Comparison of ENCODE assay signal across 15 cellular contexts in genomic region chr1:102252731-102253360, GRCh38.
DNase-seq lines count a peak whose midpoint lies in the region; ATAC-seq and TF ChIP-seq lines count a peak whose summit lies in the region.
"Had no signal": no experiment of that assay in that cellular context is flagged by ENCODE, and none has a peak within 500 bp of the region (broad histone marks: within the 10 kb centered on the region; RNA-seq: fewer than 3 reads in every experiment).

No MANE protein-coding gene starts in this region.

- H2BK12ac ChIP-seq in mesenchymal stem cell (ENCODE audit: low read length in 2 of 2) (no peak overlapping the region), neuronal stem cell (ENCODE audit: low read length) (no peak overlapping the region)

- no peak overlapping the region for H3K23ac ChIP-seq in mesenchymal stem cell (ENCODE audit: low read length in 2 of 2)
- no peak overlapping the region for H3K23ac ChIP-seq in neuronal stem cell (ENCODE audit: low read depth, low read length, poor library complexity)

- H3K9me3 Mint-ChIP-seq in WTC11: no peaks in the 10 kb centered on the region
- H3K9me3 Mint-ChIP-seq: CD8-positive, alpha-beta T cell; H9 had no signal

- TF ChIP-seq CTCF in OCI-LY3 (IDR thresholded peaks at IDR 0.05; ENCODE audit: low read depth, low read length) (no peak), WTC11 (IDR thresholded peaks at IDR 0.05) (no peak)

- no peak overlapping the region for H3K4me2 ChIP-seq in OCI-LY3 (ENCODE audit: low read length)
- H3K4me2 ChIP-seq in mesenchymal stem cell (ENCODE audit: low read length, poor library complexity, severe bottlenecking): no peak overlapping the region
- no peak overlapping the region for H3K4me2 ChIP-seq in neuronal stem cell (ENCODE audit: insufficient read depth, low read length, poor library complexity, severe bottlenecking)
- H3K4me2 ChIP-seq: A549 had no signal

- no peak overlapping the region for H2BK120ac ChIP-seq in mesenchymal stem cell (ENCODE audit: low read depth, low read length)
- no peak overlapping the region for H2BK120ac ChIP-seq in neuronal stem cell (ENCODE audit: low read depth, low read length)

- H3K27me3 ChIP-seq in OCI-LY3 (ENCODE audit: low read depth, low read length) (no peaks in the 10 kb centered on the region), mesenchymal stem cell (ENCODE audit: control insufficient read depth in 1 of 2, insufficient read depth in 1 of 2, low read length in 2 of 2) (no peaks in the 10 kb centered on the region), neuronal stem cell (ENCODE audit: control insufficient read depth in 3 of 3, insufficient read depth in 3 of 3, low read depth in 1 of 3, low read length in 3 of 3) (no peaks in the 10 kb centered on the region)

- H3K79me1 ChIP-seq in mesenchymal stem cell (replicated peaks; ENCODE audit: low read length, poor library complexity, severe bottlenecking) (no peaks in the 10 kb centered on the region), neuronal stem cell (ENCODE audit: low read depth, low read length) (no peaks in the 10 kb centered on the region)

- H3K27ac ChIP-seq in OCI-LY3 (ENCODE audit: low read length) (no peak overlapping the region), mesenchymal stem cell (ENCODE audit: low read length, poor library complexity, severe bottlenecking) (no peak overlapping the region), neuronal stem cell (replicated peaks; ENCODE audit: low read length) (no peak overlapping the region)
- H3K27ac ChIP-seq: A549 had no signal

- 35% methylated on average over 2 of the region's 2 CpGs for WGBS in mesenchymal stem cell
- no CpG with 5 or more reads among the region's 2 CpGs for WGBS in neuronal stem cell (ENCODE audit: extremely low coverage in 2 of 2, insufficient read length in 2 of 2, insufficient replicate concordance in 1 of 2), 2 donors

- H3K27ac Mint-ChIP-seq in WTC11: no peak overlapping the region
- H3K27ac Mint-ChIP-seq: CD14-positive monocyte; CD8-positive, alpha-beta T cell; H9; IgD-negative memory B cell had no signal

- no peak overlapping the region for H3K9ac ChIP-seq in OCI-LY3 (ENCODE audit: low read length)
- H3K9ac ChIP-seq in mesenchymal stem cell (ENCODE audit: low read length): no peak overlapping the region
- H3K9ac ChIP-seq in neuronal stem cell (ENCODE audit: low read depth, low read length, poor library complexity): no peak overlapping the region

- H3K4me1 ChIP-seq in OCI-LY3 (ENCODE audit: low read length) (no peaks in the 10 kb centered on the region), mesenchymal stem cell (ENCODE audit: control insufficient read depth, insufficient read depth, low read depth, low read length) (no peaks in the 10 kb centered on the region), neuronal stem cell (ENCODE audit: control insufficient read depth in 2 of 2, insufficient read depth in 1 of 2, low read depth in 1 of 2, low read length in 2 of 2) (no peaks in the 10 kb centered on the region)
- H3K4me1 ChIP-seq: A549 had no signal

- H3K18ac ChIP-seq in mesenchymal stem cell (ENCODE audit: low read depth in 1 of 2, low read length in 2 of 2) (no peak overlapping the region), neuronal stem cell (ENCODE audit: low read length) (no peak overlapping the region)

- H2BK15ac ChIP-seq in mesenchymal stem cell (ENCODE audit: low read depth, poor library complexity, severe bottlenecking): no peak overlapping the region
- no peak overlapping the region for H2BK15ac ChIP-seq in neuronal stem cell (ENCODE audit: low read length)

- H4K8ac ChIP-seq in mesenchymal stem cell (ENCODE audit: low read length) (no peak overlapping the region), neuronal stem cell (ENCODE audit: low read depth, low read length) (no peak overlapping the region)

- H3K36me3 ChIP-seq in OCI-LY3 (replicated peaks; ENCODE audit: low read depth, low read length): no peaks in the 10 kb centered on the region
- no peaks in the 10 kb centered on the region for H3K36me3 ChIP-seq in mesenchymal stem cell (ENCODE audit: control insufficient read depth in 1 of 2, insufficient read depth in 2 of 2, low read depth in 1 of 2, low read length in 2 of 2)
- H3K36me3 ChIP-seq in neuronal stem cell (replicated peaks in 1 of 2; ENCODE audit: control insufficient read depth in 2 of 2, insufficient read depth in 2 of 2, low read length in 2 of 2): no peaks in the 10 kb centered on the region

- no peaks in the 10 kb centered on the region for H3K36me3 Mint-ChIP-seq in WTC11
- H3K36me3 Mint-ChIP-seq: CD14-positive monocyte; CD8-positive, alpha-beta T cell; IgD-negative memory B cell had no signal

- no peaks in the 10 kb centered on the region for H3K79me2 ChIP-seq in OCI-LY3 (ENCODE audit: low read length)

- no peak overlapping the region for H3K4me3 Mint-ChIP-seq in WTC11
- H3K4me3 Mint-ChIP-seq: CD14-positive monocyte; CD8-positive, alpha-beta T cell; H9; IgD-negative memory B cell had no signal

- no peaks in the 10 kb centered on the region for H3K9me3 ChIP-seq in OCI-LY3 (ENCODE audit: insufficient read depth, low read length)
- H3K9me3 ChIP-seq in mesenchymal stem cell (ENCODE audit: control insufficient read depth, low read length): no peaks in the 10 kb centered on the region
- no peaks in the 10 kb centered on the region for H3K9me3 ChIP-seq in neuronal stem cell (replicated peaks in 1 of 2; ENCODE audit: control insufficient read depth in 2 of 2, insufficient read depth in 1 of 2, low read depth in 1 of 2, low read length in 2 of 2)
- H3K9me3 ChIP-seq: A549 had no signal

- no peak for DNase-seq in WTC11 (ENCODE audit: low spot score)
- DNase-seq in mesenchymal stem cell: peak; percentile 0
- DNase-seq in neuronal stem cell (ENCODE audit: low spot score): no peak
- DNase-seq in activated CD8-positive, alpha-beta memory T cell treated with anti-CD3 and anti-CD28 coated beads, Interleukin-2, amount 50 U/mL, for 48 hours: no peak
- DNase-seq in amygdala (lab: John Stamatoyannopoulos, UW): no peak
- no peak for DNase-seq in activated CD4-positive, alpha-beta T cell treated with anti-CD3 and anti-CD28 coated beads, Interleukin-2, amount 50 U/mL, for 1 hour
- DNase-seq in SHP77 treated with DMSO at 0.1 percent for 48 hours (lab: John Stamatoyannopoulos, UW): no peak
- DNase-seq: CD8-positive, alpha-beta T cell; COR-L47; DMS153; H9 had no signal

- POLR2A ChIA-PET in WTC11 (lab: Charles Lee): no interaction called here

- H3K4ac ChIP-seq in mesenchymal stem cell (ENCODE audit: low read depth in 1 of 2, low read length in 2 of 2): no peak overlapping the region
- H3K4ac ChIP-seq in neuronal stem cell (ENCODE audit: low read length): no peak overlapping the region

- H2AFZ ChIP-seq in OCI-LY3 (ENCODE audit: low read depth, low read length): peak overlapping the region; percentile 21; the same call in 1 of the 2 replicates
- no peak overlapping the region for H2AFZ ChIP-seq in mesenchymal stem cell (ENCODE audit: low read depth, low read length)
- H2AFZ ChIP-seq in neuronal stem cell (ENCODE audit: low read length): peak overlapping the region; percentile 72

- ATAC-seq in WTC11: peak; percentile 34; the same call in 1 of the 2 replicates
- ATAC-seq: A549; CD8-positive, alpha-beta T cell had no signal

- no peaks in the 10 kb centered on the region for H4K20me1 ChIP-seq in OCI-LY3 (ENCODE audit: insufficient read depth, low read length)

- no peak overlapping the region for H3K14ac ChIP-seq in mesenchymal stem cell (ENCODE audit: low read length in 2 of 2)
- no peak overlapping the region for H3K14ac ChIP-seq in neuronal stem cell (ENCODE audit: low read length)

- H3K4me1 Mint-ChIP-seq in WTC11: no peaks in the 10 kb centered on the region
- H3K4me1 Mint-ChIP-seq: CD14-positive monocyte, IgD-negative memory B cell had no signal

- CTCF ChIA-PET in WTC11 (lab: Charles Lee): no interaction called here

- H2BK5ac ChIP-seq in mesenchymal stem cell (ENCODE audit: low read depth, low read length, poor library complexity, severe bottlenecking) (no peak overlapping the region), neuronal stem cell (ENCODE audit: low read length) (no peak overlapping the region)

- H4K91ac ChIP-seq in mesenchymal stem cell (ENCODE audit: low read length): no peak overlapping the region
- no peak overlapping the region for H4K91ac ChIP-seq in neuronal stem cell (ENCODE audit: low read depth, low read length, poor library complexity)

- H3K27me3 Mint-ChIP-seq in WTC11 (ENCODE audit: low read depth): no peaks in the 10 kb centered on the region
- H3K27me3 Mint-ChIP-seq: IgD-negative memory B cell had no signal

- H3K4me3 ChIP-seq in OCI-LY3 (ENCODE audit: low read length) (no peak overlapping the region), mesenchymal stem cell (ENCODE audit: insufficient read depth in 1 of 2, low read depth in 1 of 2, low read length in 2 of 2) (no peak overlapping the region), neuronal stem cell (ENCODE audit: low read length in 2 of 2) (no peak overlapping the region)
- H3K4me3 ChIP-seq: A549 had no signal

- H2AK5ac ChIP-seq in mesenchymal stem cell (ENCODE audit: low read length, severe bottlenecking) (no peak overlapping the region), neuronal stem cell (ENCODE audit: low read depth, low read length) (no peak overlapping the region)

TF ChIP-seq in WTC11, 78 proteins besides CTCF, POLR2A, EP300 and RAD21 (continues in another document):
- TF ChIP-seq FOXJ3 (CRISPR knock-in tag; IDR thresholded peaks at IDR 0.05; ENCODE audit: borderline replicate concordance) (no peak), NFE2L1 (CRISPR knock-in tag; IDR thresholded peaks at IDR 0.05) (no peak), ZNF416 (CRISPR knock-in tag; IDR thresholded peaks at IDR 0.05) (no peak), ZNF121 (CRISPR knock-in tag; IDR thresholded peaks at IDR 0.05) (no peak), SP1 (CRISPR knock-in tag; conservative IDR thresholded peaks at IDR 0.05) (no peak), SOX15 (CRISPR knock-in tag; IDR thresholded peaks at IDR 0.05) (no peak)
- TF ChIP-seq, protein P1, sequence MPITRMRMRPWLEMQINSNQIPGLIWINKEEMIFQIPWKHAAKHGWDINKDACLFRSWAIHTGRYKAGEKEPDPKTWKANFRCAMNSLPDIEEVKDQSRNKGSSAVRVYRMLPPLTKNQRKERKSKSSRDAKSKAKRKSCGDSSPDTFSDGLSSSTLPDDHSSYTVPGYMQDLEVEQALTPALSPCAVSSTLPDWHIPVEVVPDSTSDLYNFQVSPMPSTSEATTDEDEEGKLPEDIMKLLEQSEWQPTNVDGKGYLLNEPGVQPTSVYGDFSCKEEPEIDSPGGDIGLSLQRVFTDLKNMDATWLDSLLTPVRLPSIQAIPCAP (CRISPR knock-in tag; IDR thresholded peaks at IDR 0.05): no peak
- TF ChIP-seq, protein P2, sequence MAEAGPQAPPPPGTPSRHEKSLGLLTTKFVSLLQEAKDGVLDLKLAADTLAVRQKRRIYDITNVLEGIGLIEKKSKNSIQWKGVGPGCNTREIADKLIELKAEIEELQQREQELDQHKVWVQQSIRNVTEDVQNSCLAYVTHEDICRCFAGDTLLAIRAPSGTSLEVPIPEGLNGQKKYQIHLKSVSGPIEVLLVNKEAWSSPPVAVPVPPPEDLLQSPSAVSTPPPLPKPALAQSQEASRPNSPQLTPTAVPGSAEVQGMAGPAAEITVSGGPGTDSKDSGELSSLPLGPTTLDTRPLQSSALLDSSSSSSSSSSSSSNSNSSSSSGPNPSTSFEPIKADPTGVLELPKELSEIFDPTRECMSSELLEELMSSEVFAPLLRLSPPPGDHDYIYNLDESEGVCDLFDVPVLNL (CRISPR knock-in tag; IDR thresholded peaks at IDR 0.05; ENCODE audit: borderline replicate concordance, low read depth): no peak
